ENCODE assay signal across 9 cellular contexts in the genomic region with DNA sequence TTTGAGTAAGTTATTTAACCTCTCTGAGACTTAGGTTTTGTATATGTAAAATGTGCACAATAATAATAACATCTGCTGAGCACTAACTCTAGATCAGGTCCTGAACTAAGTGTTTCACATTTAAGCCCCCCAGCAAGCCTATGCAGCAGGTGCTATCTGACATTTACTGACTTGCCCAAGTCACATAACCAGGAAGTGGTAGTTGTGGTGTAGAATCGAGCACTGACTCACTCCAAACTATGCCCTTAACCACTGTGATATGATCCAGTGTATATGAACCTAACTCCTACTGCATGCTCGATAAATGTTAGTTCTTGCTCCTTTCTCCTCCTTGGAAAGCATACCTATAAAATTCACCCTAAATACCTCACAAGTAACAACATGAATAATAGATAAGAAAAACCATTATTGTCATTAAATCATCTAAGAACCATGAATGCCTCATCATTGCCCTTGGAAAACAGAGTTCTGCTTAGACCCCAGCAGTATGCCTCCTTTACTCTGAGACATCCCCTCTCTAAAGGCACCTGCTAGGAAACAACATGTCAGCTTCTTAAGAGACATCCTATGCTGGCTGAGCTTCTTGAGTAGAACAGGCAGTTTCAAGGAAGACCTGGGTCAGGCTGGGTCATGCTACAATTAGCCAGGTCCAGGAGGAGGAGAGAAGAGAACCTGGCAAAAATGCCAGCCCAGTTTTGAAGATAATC. TPM values are rescaled to one million over a fixed set of nuclear protein-coding genes. Genes with fewer than 3 reads are reported as not detected.
DNase-seq lines count a peak whose midpoint lies in the region; ATAC-seq and TF ChIP-seq lines count a peak whose summit lies in the region.
"Had no signal": no experiment of that assay in that cellular context is flagged by ENCODE, and none has a peak within 500 bp of the region (broad histone marks: within the 10 kb centered on the region; RNA-seq: fewer than 3 reads in every experiment).

No MANE protein-coding gene starts in this region.

- peaks cover 57% of the 10 kb centered on the region for H3K27me3 Mint-ChIP-seq in central memory CD8-positive, alpha-beta T cell
- peaks cover 28% of the 10 kb centered on the region for H3K27me3 Mint-ChIP-seq in WTC11 (ENCODE audit: low read depth)

- peak; percentile 62 for DNase-seq in GM23248
- DNase-seq in LHCN-M2 (ENCODE audit: low read depth), result peak; percentile 92
- no peak for DNase-seq in central memory CD8-positive, alpha-beta T cell (ENCODE audit: low spot score in 2 of 2)
- DNase-seq in posterior cingulate gyrus, result no peak
- DNase-seq in WTC11 (ENCODE audit: low spot score), result no peak
- DNase-seq in stimulated activated naive CD4-positive, alpha-beta T cell (lab: John Stamatoyannopoulos, UW), result no peak
- no peak for DNase-seq in occipital lobe (lab: John Stamatoyannopoulos, UW)

- H3K4me1 Mint-ChIP-seq in central memory CD8-positive, alpha-beta T cell, result peaks cover 33% of the 10 kb centered on the region
- peaks cover 13% of the 10 kb centered on the region for H3K4me1 Mint-ChIP-seq in WTC11

- peaks cover 17% of the 10 kb centered on the region for H3F3A ChIP-seq in GM23248 (ENCODE audit: insufficient read depth)

- H3K9ac ChIP-seq in GM23248, result no peak overlapping the region

- no peaks in the 10 kb centered on the region for H3K79me2 ChIP-seq in GM23248 (ENCODE audit: insufficient read depth)

- H3K36me3 Mint-ChIP-seq in central memory CD8-positive, alpha-beta T cell (ENCODE audit: insufficient read depth), result peaks cover 2% of the 10 kb centered on the region
- H3K36me3 Mint-ChIP-seq in WTC11, result no peaks in the 10 kb centered on the region

- no peaks in the 10 kb centered on the region for H3K9me3 ChIP-seq in GM23248 (ENCODE audit: low read depth)

- no peak overlapping the region for H3K4me2 ChIP-seq in GM23248 (ENCODE audit: unreplicated experiment)
- H3K4me2 ChIP-seq: PC-9 had no signal

- H2AFZ ChIP-seq in GM23248, result no peak overlapping the region
- H2AFZ ChIP-seq: PC-9 had no signal

- peaks cover 17% of the 10 kb centered on the region; the same call in 1 of the 2 replicates for H3K4me1 ChIP-seq in GM23248 (ENCODE audit: insufficient read depth)

- WGBS in GM23248 (ENCODE audit: low coverage in 1 of 2, low lambda C conversion rate in 2 of 2, missing lambda C conversion rate in 2 of 2), 2 experiments, result 40 to 50% methylated on average over 2 of the region's 2 CpGs

- H3K27me3 ChIP-seq in GM23248 (replicated peaks; ENCODE audit: insufficient read depth), result no peaks in the 10 kb centered on the region

- H3K9me2 ChIP-seq in GM23248 (ENCODE audit: insufficient read depth), result no peaks in the 10 kb centered on the region

- H3K4me3 ChIP-seq in GM23248, result no peak overlapping the region
- H3K4me3 ChIP-seq: PC-9 had no signal

- no peak overlapping the region for H3K27ac ChIP-seq in GM23248
- H3K27ac ChIP-seq: PC-9 had no signal

- H4K20me1 ChIP-seq in GM23248 (ENCODE audit: insufficient read depth), result no peaks in the 10 kb centered on the region

- CTCF ChIA-PET in WTC11 (lab: Charles Lee), result interaction anchor here (1.1 to 7.5 kb wide), 7 partner anchors 8 to 156 kb away, joined by 3 to 152 read pairs (median 5); a partner anchor contains a TSS

- in situ Hi-C loops in GM23248 (cut with MboI), result loop anchor here (10.0 kb wide), 1 partner anchor 102 kb away; no protein-coding TSS in a partner anchor

- no peaks in the 10 kb centered on the region for H3K36me3 ChIP-seq in GM23248 (ENCODE audit: low read depth)

- intact Hi-C loops in posterior cingulate gyrus (cut with DNase I), result no loop called here

- POLR2A ChIA-PET in WTC11 (lab: Charles Lee), result interaction anchor here (1.5 kb wide), 1 partner anchor 9 kb away, joined by 6 read pairs; no protein-coding TSS in a partner anchor

- ATAC-seq in GM18508 (IDR thresholded peaks at IDR 0.05; ENCODE audit: insufficient read depth, unreplicated experiment) (peak; percentile 81), WTC11 (no peak)
- peak; percentile 85 for ATAC-seq in central memory CD8-positive, alpha-beta T cell (replicated peaks; ENCODE audit: extremely low read depth, poor library complexity, severe bottlenecking)

- TF ChIP-seq CTCF in WTC11 (IDR thresholded peaks at IDR 0.05), result no peak

- H3K27ac Mint-ChIP-seq in central memory CD8-positive, alpha-beta T cell (ENCODE audit: low read depth), result no peak overlapping the region
- no peak overlapping the region for H3K27ac Mint-ChIP-seq in WTC11

- H3K9me3 Mint-ChIP-seq in central memory CD8-positive, alpha-beta T cell, result no peaks in the 10 kb centered on the region
- H3K9me3 Mint-ChIP-seq in WTC11, result no peaks in the 10 kb centered on the region

- H3K4me3 Mint-ChIP-seq in central memory CD8-positive, alpha-beta T cell, result no peak overlapping the region
- H3K4me3 Mint-ChIP-seq in WTC11, result no peak overlapping the region

TF ChIP-seq in WTC11, 78 proteins besides CTCF, POLR2A, EP300 and RAD21:
- TF ChIP-seq TCF7 (CRISPR knock-in tag; IDR thresholded peaks at IDR 0.05; ENCODE audit: low read depth) (no peak), SMAD4 (CRISPR knock-in tag; IDR thresholded peaks at IDR 0.05) (no peak), KAT7 (CRISPR knock-in tag; IDR thresholded peaks at IDR 0.05; ENCODE audit: borderline replicate concordance) (no peak), ZNF317 (CRISPR knock-in tag; IDR thresholded peaks at IDR 0.05; ENCODE audit: borderline replicate concordance, low read depth) (no peak), TEAD1 (CRISPR knock-in tag; IDR thresholded peaks at IDR 0.05) (no peak), NFYB (CRISPR knock-in tag; conservative IDR thresholded peaks at IDR 0.05; ENCODE audit: low read depth) (no peak), HMGA2 (CRISPR knock-in tag; IDR thresholded peaks at IDR 0.05) (no peak), CBFB (CRISPR knock-in tag; IDR thresholded peaks at IDR 0.05; ENCODE audit: low read depth) (no peak), JAZF1 (CRISPR knock-in tag; IDR thresholded peaks at IDR 0.05) (no peak), CREM (CRISPR knock-in tag; IDR thresholded peaks at IDR 0.05) (no peak), TEAD4 (CRISPR knock-in tag; IDR thresholded peaks at IDR 0.05) (no peak)
- TF ChIP-seq, protein P1, sequence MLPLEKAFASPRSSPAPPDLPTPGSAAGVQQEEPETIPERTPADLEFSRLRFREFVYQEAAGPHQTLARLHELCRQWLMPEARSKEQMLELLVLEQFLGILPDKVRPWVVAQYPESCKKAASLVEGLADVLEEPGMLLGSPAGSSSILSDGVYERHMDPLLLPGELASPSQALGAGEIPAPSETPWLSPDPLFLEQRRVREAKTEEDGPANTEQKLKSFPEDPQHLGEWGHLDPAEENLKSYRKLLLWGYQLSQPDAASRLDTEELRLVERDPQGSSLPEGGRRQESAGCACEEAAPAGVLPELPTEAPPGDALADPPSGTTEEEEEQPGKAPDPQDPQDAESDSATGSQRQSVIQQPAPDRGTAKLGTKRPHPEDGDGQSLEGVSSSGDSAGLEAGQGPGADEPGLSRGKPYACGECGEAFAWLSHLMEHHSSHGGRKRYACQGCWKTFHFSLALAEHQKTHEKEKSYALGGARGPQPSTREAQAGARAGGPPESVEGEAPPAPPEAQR (CRISPR knock-in tag; IDR thresholded peaks at IDR 0.05), result no peak
- TF ChIP-seq, protein P2, sequence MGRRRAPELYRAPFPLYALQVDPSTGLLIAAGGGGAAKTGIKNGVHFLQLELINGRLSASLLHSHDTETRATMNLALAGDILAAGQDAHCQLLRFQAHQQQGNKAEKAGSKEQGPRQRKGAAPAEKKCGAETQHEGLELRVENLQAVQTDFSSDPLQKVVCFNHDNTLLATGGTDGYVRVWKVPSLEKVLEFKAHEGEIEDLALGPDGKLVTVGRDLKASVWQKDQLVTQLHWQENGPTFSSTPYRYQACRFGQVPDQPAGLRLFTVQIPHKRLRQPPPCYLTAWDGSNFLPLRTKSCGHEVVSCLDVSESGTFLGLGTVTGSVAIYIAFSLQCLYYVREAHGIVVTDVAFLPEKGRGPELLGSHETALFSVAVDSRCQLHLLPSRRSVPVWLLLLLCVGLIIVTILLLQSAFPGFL (CRISPR knock-in tag; IDR thresholded peaks at IDR 0.05; ENCODE audit: borderline replicate concordance), result no peak
- TF ChIP-seq, protein P3, sequence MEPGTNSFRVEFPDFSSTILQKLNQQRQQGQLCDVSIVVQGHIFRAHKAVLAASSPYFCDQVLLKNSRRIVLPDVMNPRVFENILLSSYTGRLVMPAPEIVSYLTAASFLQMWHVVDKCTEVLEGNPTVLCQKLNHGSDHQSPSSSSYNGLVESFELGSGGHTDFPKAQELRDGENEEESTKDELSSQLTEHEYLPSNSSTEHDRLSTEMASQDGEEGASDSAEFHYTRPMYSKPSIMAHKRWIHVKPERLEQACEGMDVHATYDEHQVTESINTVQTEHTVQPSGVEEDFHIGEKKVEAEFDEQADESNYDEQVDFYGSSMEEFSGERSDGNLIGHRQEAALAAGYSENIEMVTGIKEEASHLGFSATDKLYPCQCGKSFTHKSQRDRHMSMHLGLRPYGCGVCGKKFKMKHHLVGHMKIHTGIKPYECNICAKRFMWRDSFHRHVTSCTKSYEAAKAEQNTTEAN (CRISPR knock-in tag; IDR thresholded peaks at IDR 0.05), result no peak
- TF ChIP-seq, protein P4, sequence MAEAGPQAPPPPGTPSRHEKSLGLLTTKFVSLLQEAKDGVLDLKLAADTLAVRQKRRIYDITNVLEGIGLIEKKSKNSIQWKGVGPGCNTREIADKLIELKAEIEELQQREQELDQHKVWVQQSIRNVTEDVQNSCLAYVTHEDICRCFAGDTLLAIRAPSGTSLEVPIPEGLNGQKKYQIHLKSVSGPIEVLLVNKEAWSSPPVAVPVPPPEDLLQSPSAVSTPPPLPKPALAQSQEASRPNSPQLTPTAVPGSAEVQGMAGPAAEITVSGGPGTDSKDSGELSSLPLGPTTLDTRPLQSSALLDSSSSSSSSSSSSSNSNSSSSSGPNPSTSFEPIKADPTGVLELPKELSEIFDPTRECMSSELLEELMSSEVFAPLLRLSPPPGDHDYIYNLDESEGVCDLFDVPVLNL (CRISPR knock-in tag; IDR thresholded peaks at IDR 0.05; ENCODE audit: borderline replicate concordance, low read depth), result no peak

RNA-seq across cellular contexts. Expression of a gene that starts 3.0 kb away (rescaled TPM):
- total RNA-seq in GM23248 (2014; rRNA removed; shearing (Covaris generic)), result 0.43 and 0.76 TPM in 2 replicates
- 0.45 and 0.99 TPM in 2 replicates for polyA plus RNA-seq in GM23248 (2016; fragmentation: Nextera tagmentation; extraction: Ambion mirVana)
- total RNA-seq in LHCN-M2 (2014; rRNA removed) (2.1 and 2.4 TPM in 2 replicates), WTC11 (2021) (0.44 to 0.63 TPM (median 0.46 TPM) in 3 replicates), occipital lobe (5.5 TPM)
- polyA plus RNA-seq in LHCN-M2 (2012), result 0.43 TPM

Comparison
In these comparisons a context has a peak if more than half of its experiments do, and no peak if none do; other contexts are left out.
1. DNase-seq: peak in GM23248 (single experiment) and LHCN-M2 (single experiment); none in central memory CD8-positive, alpha-beta T cell (0 of 2), posterior cingulate gyrus (0 of 10), WTC11 (single experiment), stimulated activated naive CD4-positive, alpha-beta T cell (0 of 6) and occipital lobe (single experiment).